In the genomic region with DNA sequence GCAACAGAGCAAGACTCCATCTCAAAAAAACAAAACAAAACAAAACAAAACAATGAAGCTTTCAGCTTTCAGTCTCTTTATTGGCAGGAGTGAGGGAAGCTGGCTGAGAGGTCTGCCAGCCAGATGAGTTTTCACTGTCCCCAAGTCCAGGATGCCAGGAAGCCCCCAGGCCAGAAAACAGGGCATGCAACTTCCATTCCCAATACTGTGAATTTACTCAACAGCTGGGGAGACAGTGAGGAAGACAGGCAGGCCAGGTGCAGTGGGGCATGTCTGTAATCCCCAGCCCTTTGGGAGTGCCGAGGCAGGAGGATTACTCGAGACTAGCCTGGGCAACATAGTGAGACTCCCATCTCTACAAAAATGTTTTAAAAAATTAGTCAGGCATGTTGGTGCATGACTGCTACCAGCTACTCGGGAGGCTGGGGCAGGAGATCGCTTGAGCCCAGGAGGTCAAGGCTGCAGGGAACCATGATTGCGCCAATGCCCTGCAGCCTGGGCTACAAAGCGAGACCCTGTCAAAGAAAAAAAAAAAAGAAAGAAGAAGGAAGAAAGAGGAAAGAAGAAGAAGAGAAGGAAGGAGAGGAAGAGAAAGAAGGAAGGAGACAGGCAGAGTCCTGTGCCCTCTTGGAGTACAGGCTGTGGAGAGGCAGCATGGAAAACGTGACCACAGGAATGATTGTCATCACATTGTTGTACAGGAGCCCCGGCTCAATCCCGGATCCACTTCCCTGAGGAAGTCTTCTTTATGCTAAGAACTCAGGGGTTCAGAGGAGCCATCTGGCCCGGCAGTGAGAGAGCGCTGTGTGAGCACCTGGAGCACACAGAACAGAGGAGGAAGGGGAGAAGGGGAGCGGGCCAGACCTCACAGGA, we compare ENCODE assay signal across 1 cellular context.
TF ChIP-seq lines count a peak whose summit lies in the region.

No MANE protein-coding gene starts in this region.

TF ChIP-seq in IMR-90, 13 proteins besides CTCF, POLR2A, EP300 and RAD21:
- TF ChIP-seq, protein P1, sequence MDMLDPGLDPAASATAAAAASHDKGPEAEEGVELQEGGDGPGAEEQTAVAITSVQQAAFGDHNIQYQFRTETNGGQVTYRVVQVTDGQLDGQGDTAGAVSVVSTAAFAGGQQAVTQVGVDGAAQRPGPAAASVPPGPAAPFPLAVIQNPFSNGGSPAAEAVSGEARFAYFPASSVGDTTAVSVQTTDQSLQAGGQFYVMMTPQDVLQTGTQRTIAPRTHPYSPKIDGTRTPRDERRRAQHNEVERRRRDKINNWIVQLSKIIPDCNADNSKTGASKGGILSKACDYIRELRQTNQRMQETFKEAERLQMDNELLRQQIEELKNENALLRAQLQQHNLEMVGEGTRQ (IDR thresholded peaks at IDR 0.05; ENCODE audit: low read depth, low read length), result no peak
- TF ChIP-seq CHD1 (IDR thresholded peaks at IDR 0.05; ENCODE audit: low read depth, low read length) (no peak), BHLHE40 (IDR thresholded peaks at IDR 0.05; ENCODE audit: low read depth, low read length) (peak; percentile 59; the same call in 1 of the 2 replicates)
